8 cellular contexts compared by ENCODE assay signal in genomic region chr1:41673355-41673754, GRCh38.
A peak's percentile ranks its signal among the peaks of the same experiment; 100 is the strongest.
DNase-seq lines count a peak whose midpoint lies in the region; TF ChIP-seq lines count a peak whose summit lies in the region.

No MANE protein-coding gene starts in this region.

- H2AFZ ChIP-seq in OCI-LY7 (ENCODE audit: low read length), result peak overlapping the region; percentile 74

- no peaks in the 10 kb centered on the region for H3K9me3 ChIP-seq in OCI-LY7 (ENCODE audit: low read length)
- H3K9me3 ChIP-seq in BE2C, result no peaks in the 10 kb centered on the region

- H3K79me2 ChIP-seq in OCI-LY7 (ENCODE audit: insufficient read depth, low read depth, low read length), result no peaks in the 10 kb centered on the region

- no peaks in the 10 kb centered on the region for H3K9me2 ChIP-seq in OCI-LY7 (ENCODE audit: insufficient read depth, low read length)

- TF ChIP-seq CTCF in OCI-LY7 (conservative IDR thresholded peaks at IDR 0.05; ENCODE audit: low read length) (no peak), BE2C (IDR thresholded peaks at IDR 0.05; ENCODE audit: low read depth, low read length) (no peak)

- DNase-seq in stimulated activated naive CD4-positive, alpha-beta T cell (lab: John Stamatoyannopoulos, UW), result peak in 5 of 6 experiments; percentile 12 to 71 (median 65)
- no peak for DNase-seq in stimulated activated naive CD4-positive, alpha-beta T cell treated with Interleukin-2 at 50 U/mL for 16 hours (lab: John Stamatoyannopoulos, UW)
- DNase-seq in OCI-LY7 (ENCODE audit: low spot score), result peak; percentile 78
- DNase-seq in central memory CD4-positive, alpha-beta T cell, result peak; percentile 67
- no peak for DNase-seq in NCI-H2081 (lab: John Stamatoyannopoulos, UW)
- no peak for DNase-seq in midbrain (lab: John Stamatoyannopoulos, UW)
- no peak for DNase-seq in BE2C
- no peak for DNase-seq in ureter (ENCODE audit: low spot score)

- no peaks in the 10 kb centered on the region for H4K20me1 ChIP-seq in OCI-LY7 (ENCODE audit: insufficient read depth, low read length)

- peaks cover 40% of the 10 kb centered on the region for H3K4me1 ChIP-seq in OCI-LY7 (ENCODE audit: insufficient read depth, low read length, poor library complexity, severe bottlenecking)
- H3K4me1 ChIP-seq in BE2C, result no peaks in the 10 kb centered on the region

- no peaks in the 10 kb centered on the region for H3K27me3 ChIP-seq in BE2C

- peak overlapping the region; percentile 73 for H3K27ac ChIP-seq in OCI-LY7 (ENCODE audit: low read depth, low read length, poor library complexity, severe bottlenecking)

- H3K4me2 ChIP-seq in OCI-LY7 (ENCODE audit: low read length), result peak overlapping the region; percentile 89

- H3K4me3 ChIP-seq in OCI-LY7 (ENCODE audit: low read depth, low read length, poor library complexity, severe bottlenecking) (peak overlapping the region; percentile 54), BE2C (ENCODE audit: low read depth, low read length) (no peak overlapping the region)

- CTCF ChIA-PET in OCI-LY7 (lab: Charles Lee; ENCODE audit: unreplicated experiment), result interaction anchor here (1.0 kb wide), 1 partner anchor 9 kb away, joined by 3 read pairs; no protein-coding TSS in a partner anchor

- BruUV-seq in OCI-LY7 (replicated peaks; lab: Mats Ljungman, UMichigan), result no TSS peak

- H3K36me3 ChIP-seq in OCI-LY7 (ENCODE audit: insufficient read depth, low read length) (no peaks in the 10 kb centered on the region), BE2C (no peaks in the 10 kb centered on the region)

- POLR2A ChIA-PET in OCI-LY7 (lab: Charles Lee), result interaction anchor here (0.7 to 0.9 kb wide), 2 partner anchors 8 to 10 kb away, joined by 3 to 4 read pairs; no protein-coding TSS in a partner anchor

- intact Hi-C loops in OCI-LY7 (cut with micrococcal nuclease; ENCODE audit: unreplicated experiment), result no loop called here

Comparison
In these comparisons a context has a peak if more than half of its experiments do, and no peak if none do; other contexts are left out.
1. DNase-seq: peak in stimulated activated naive CD4-positive, alpha-beta T cell (5 of 6), OCI-LY7 (single experiment) and central memory CD4-positive, alpha-beta T cell (single experiment); none in stimulated activated naive CD4-positive, alpha-beta T cell treated with Interleukin-2 at 50 U/mL for 16 hours (single experiment), NCI-H2081 (0 of 2), midbrain (single experiment), BE2C (single experiment) and ureter (single experiment).